Comparison of ENCODE assay signal across 10 cellular contexts in the genomic region with DNA sequence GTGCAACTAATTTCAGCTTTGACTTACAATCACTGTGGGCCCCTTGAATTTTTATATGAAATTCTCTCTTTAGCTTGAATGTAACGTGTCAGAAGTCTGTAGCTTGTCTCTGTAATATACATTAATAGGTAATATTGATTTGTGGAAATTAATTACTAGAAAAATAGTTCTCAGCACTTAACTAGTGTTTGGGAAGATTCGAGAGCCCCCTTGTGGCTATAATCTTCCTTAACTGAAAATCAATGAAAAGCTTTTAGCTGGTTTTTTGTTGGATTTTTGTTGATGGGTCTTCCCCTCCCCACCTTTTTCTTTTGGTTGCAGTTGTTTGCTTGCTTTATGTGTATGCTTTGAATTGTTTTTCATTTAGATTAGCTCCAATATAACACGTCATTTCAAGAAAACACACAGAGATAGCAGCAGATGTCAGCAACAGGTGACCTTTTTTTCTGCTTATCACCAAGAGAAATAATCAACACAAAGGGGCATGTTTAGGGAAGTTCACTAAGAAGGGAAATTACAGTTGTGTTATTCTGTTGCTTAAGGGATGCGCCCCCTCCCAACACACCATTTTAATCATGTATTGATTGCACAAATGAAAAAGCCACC.
DNase-seq lines count a peak whose midpoint lies in the region; ATAC-seq and TF ChIP-seq lines count a peak whose summit lies in the region.
"Had no signal": no experiment of that assay in that cellular context is flagged by ENCODE, and none has a peak within 500 bp of the region (broad histone marks: within the 10 kb centered on the region; RNA-seq: fewer than 3 reads in every experiment).

No MANE protein-coding gene starts in this region.

- no peak overlapping the region for H3K4me3 ChIP-seq in PC-3 (ENCODE audit: low read length)
- H3K4me3 ChIP-seq: BLaER1 treated with 17β-estradiol and CSF1 and Interleukin-3, amounts not matched to agents 10 nM and 100 nM had no signal

- H3K4me2 ChIP-seq in PC-3 (ENCODE audit: low read length) = no peak overlapping the region
- H3K4me2 ChIP-seq: BLaER1 treated with 17β-estradiol and CSF1 and Interleukin-3, amounts not matched to agents 10 nM and 100 nM had no signal

- POLR2A ChIA-PET in PC-3 (lab: Charles Lee; ENCODE audit: unreplicated experiment) = no interaction called here

- no peak overlapping the region for H3K9ac ChIP-seq in PC-3 (ENCODE audit: low read length)
- H3K9ac ChIP-seq: BLaER1 treated with 17β-estradiol and CSF1 and Interleukin-3, amounts not matched to agents 10 nM and 100 nM had no signal

- H3K4me1 ChIP-seq in PC-3 (ENCODE audit: insufficient read depth, low read length) = no peaks in the 10 kb centered on the region
- H3K4me1 ChIP-seq in foreskin keratinocyte = no peaks in the 10 kb centered on the region

- BruUV-seq in PC-3 (replicated peaks; lab: Mats Ljungman, UMichigan) = no TSS peak

- H3K79me2 ChIP-seq in PC-3 (ENCODE audit: low read length) = no peaks in the 10 kb centered on the region

- H3K36me3 ChIP-seq in PC-3 (ENCODE audit: low read depth, low read length) = no peaks in the 10 kb centered on the region
- H3K36me3 ChIP-seq: BLaER1 treated with 17β-estradiol and CSF1 and Interleukin-3, amounts not matched to agents 10 nM and 100 nM; neutrophil had no signal

- H3F3A ChIP-seq in PC-3 (ENCODE audit: low read length, unreplicated experiment) = no peaks in the 10 kb centered on the region

- H4K20me1 ChIP-seq in PC-3 (ENCODE audit: low read length) = no peaks in the 10 kb centered on the region
- H4K20me1 ChIP-seq: BLaER1 treated with 17β-estradiol and CSF1 and Interleukin-3, amounts not matched to agents 10 nM and 100 nM had no signal

- H2AFZ ChIP-seq in PC-3 (ENCODE audit: low read length) = no peak overlapping the region

- intact Hi-C loops in PC-3 (cut with micrococcal nuclease) = loop anchor here (1.0 to 2.0 kb wide), 2 partner anchors 677 to 797 kb away; no protein-coding TSS in a partner anchor

- TF ChIP-seq CTCF in PC-3 (conservative IDR thresholded peaks at IDR 0.05; ENCODE audit: low read depth, low read length) (peak; percentile 69), foreskin keratinocyte (conservative IDR thresholded peaks at IDR 0.05) (peak; percentile 65)

- CTCF ChIA-PET in PC-3 (lab: Charles Lee) = interaction anchor here (0.6 to 1.6 kb wide), 8 partner anchors 141 to 797 kb away, joined by 3 to 20 read pairs (median 6); no protein-coding TSS in a partner anchor

- H3K27ac ChIP-seq in PC-3 (ENCODE audit: low read length) = no peak overlapping the region
- H3K27ac ChIP-seq in foreskin keratinocyte = no peak overlapping the region
- H3K27ac ChIP-seq: BLaER1 treated with 17β-estradiol and CSF1 and Interleukin-3, amounts not matched to agents 10 nM and 100 nM; neutrophil had no signal

- H3K27me3 ChIP-seq in PC-3 (ENCODE audit: low read length) (no peaks in the 10 kb centered on the region), foreskin keratinocyte (no peaks in the 10 kb centered on the region)
- H3K27me3 ChIP-seq: BLaER1 treated with 17β-estradiol and CSF1 and Interleukin-3, amounts not matched to agents 10 nM and 100 nM; neutrophil had no signal

- DNase-seq in NCI-H2171 treated with DMSO at 0.1 percent for 48 hours (lab: John Stamatoyannopoulos, UW) (peak; percentile 56), NCI-H2171 (lab: John Stamatoyannopoulos, UW) (no peak), PC-3 (peak; percentile 50), foreskin keratinocyte (no peak), superior temporal gyrus (ENCODE audit: extremely low spot score) (peak; percentile 73), glomerular visceral epithelial cell (ENCODE audit: extremely low spot score) (no peak)

- no peaks in the 10 kb centered on the region for H3K9me2 ChIP-seq in PC-3 (replicated peaks; ENCODE audit: low read length)

- H3K9me3 ChIP-seq in PC-3 (ENCODE audit: low read length) = no peaks in the 10 kb centered on the region
- H3K9me3 ChIP-seq: neutrophil had no signal

- ATAC-seq in PC-3 = no peak
- ATAC-seq in foreskin keratinocyte = no peak
- no peak for ATAC-seq in HG02981 (IDR thresholded peaks at IDR 0.05; ENCODE audit: unreplicated experiment)
- ATAC-seq in GM19397 (IDR thresholded peaks at IDR 0.05; ENCODE audit: unreplicated experiment) = no peak

Comparison
In these comparisons a context has a peak if more than half of its experiments do, and no peak if none do; other contexts are left out.
1. DNase-seq: peak in NCI-H2171 treated with DMSO at 0.1 percent for 48 hours (single experiment), PC-3 (single experiment) and superior temporal gyrus (single experiment); none in NCI-H2171 (single experiment), foreskin keratinocyte (0 of 2) and glomerular visceral epithelial cell (single experiment).